1 cellular context compared by ENCODE assay signal in genomic region chr14:74582910-74583581, GRCh38.
TF ChIP-seq lines count a peak whose summit lies in the region.

No MANE protein-coding gene starts in this region.

TF ChIP-seq in SK-N-SH, 30 proteins besides CTCF, POLR2A, EP300 and RAD21 (continued from another document):
- TF ChIP-seq, protein P1, sequence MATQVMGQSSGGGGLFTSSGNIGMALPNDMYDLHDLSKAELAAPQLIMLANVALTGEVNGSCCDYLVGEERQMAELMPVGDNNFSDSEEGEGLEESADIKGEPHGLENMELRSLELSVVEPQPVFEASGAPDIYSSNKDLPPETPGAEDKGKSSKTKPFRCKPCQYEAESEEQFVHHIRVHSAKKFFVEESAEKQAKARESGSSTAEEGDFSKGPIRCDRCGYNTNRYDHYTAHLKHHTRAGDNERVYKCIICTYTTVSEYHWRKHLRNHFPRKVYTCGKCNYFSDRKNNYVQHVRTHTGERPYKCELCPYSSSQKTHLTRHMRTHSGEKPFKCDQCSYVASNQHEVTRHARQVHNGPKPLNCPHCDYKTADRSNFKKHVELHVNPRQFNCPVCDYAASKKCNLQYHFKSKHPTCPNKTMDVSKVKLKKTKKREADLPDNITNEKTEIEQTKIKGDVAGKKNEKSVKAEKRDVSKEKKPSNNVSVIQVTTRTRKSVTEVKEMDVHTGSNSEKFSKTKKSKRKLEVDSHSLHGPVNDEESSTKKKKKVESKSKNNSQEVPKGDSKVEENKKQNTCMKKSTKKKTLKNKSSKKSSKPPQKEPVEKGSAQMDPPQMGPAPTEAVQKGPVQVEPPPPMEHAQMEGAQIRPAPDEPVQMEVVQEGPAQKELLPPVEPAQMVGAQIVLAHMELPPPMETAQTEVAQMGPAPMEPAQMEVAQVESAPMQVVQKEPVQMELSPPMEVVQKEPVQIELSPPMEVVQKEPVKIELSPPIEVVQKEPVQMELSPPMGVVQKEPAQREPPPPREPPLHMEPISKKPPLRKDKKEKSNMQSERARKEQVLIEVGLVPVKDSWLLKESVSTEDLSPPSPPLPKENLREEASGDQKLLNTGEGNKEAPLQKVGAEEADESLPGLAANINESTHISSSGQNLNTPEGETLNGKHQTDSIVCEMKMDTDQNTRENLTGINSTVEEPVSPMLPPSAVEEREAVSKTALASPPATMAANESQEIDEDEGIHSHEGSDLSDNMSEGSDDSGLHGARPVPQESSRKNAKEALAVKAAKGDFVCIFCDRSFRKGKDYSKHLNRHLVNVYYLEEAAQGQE (IDR thresholded peaks at IDR 0.05; ENCODE audit: low read depth, low read length) = no peak
- TF ChIP-seq RFX5 (IDR thresholded peaks at IDR 0.05; ENCODE audit: low read length) = no peak
